1 cellular context compared by ENCODE assay signal in the genomic region with DNA sequence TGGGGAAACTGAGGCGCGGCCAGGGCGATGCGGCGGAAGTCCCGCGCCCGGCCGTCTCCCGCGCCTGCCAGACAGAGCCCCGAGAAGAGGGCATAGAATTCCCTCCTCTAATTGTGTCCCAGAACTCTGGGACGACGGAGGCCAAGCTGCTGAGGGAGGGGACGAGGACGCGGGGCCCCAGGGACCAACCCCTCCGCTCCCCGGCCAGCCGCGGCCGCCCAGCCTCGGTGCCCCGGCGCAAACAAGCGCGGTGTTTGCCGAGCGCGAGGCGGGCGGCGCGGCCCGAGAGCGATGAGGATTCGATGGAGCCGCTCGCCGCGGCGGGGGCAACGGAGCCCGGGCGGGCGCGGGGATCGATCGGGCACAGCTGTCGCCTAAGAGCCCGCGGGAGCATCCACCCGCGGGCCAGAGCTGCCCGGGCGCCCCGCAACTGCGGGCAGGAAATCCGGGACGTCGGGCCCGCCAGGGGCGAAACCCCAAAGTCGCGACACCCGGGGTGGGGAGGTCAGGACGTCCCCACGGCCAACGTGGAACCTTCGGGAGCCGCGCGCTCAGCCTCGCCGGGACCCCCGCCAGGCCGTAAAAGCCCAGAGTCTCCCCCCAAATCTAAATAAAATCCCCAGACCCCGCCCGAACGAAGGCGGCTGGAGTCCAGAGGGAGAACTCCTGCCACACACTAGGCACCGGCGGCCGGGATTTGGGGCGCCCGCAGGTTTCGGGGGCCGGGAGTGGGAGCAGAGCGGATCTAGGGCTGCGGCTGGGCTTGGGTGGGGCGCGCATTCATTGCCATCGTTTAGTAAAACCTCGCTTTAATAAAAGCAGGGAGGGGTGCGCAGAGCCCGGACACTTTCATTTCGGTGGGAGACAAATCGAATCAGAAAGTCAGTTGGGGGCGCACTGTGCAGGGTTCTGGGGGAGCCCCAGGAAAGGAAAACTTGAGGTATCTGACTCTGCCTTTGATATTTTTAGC.
TF ChIP-seq lines count a peak whose summit lies in the region.

No MANE protein-coding gene starts in this region.

TF ChIP-seq in GM12878, 131 proteins besides CTCF, POLR2A, EP300 and RAD21:
- TF ChIP-seq EZH2 (IDR thresholded peaks at IDR 0.05; ENCODE audit: borderline replicate concordance, control insufficient read depth, low read depth, low read length) (0 out of 2 replicates have a peak, but pooled peaks have one; percentile 32), SUZ12 (IDR thresholded peaks at IDR 0.05; ENCODE audit: unreplicated experiment) (peak; percentile 77), EGR1 (IDR thresholded peaks at IDR 0.05; ENCODE audit: borderline replicate concordance in 1 of 2, low read depth in 2 of 2, low read length in 2 of 2) (no peak)
